8 cellular contexts compared by ENCODE assay signal in genomic region chr9:132235894-132236661, GRCh38.
DNase-seq lines count a peak whose midpoint lies in the region; ATAC-seq lines count a peak whose summit lies in the region.

No MANE protein-coding gene starts in this region.

- no peaks in the 10 kb centered on the region for H3K36me3 Mint-ChIP-seq in activated CD4-positive, alpha-beta memory T cell treated with anti-CD3 and anti-CD28 coated beads for 36 hours

- H3K4me2 ChIP-seq in mesenchymal stem cell (ENCODE audit: low read length, poor library complexity, severe bottlenecking): no peak overlapping the region

- H3K9me3 ChIP-seq in effector memory CD4-positive, alpha-beta T cell (ENCODE audit: control insufficient read depth, low read length): no peaks in the 10 kb centered on the region
- H3K9me3 ChIP-seq in mesenchymal stem cell (ENCODE audit: control insufficient read depth, low read length): no peaks in the 10 kb centered on the region

- no peak overlapping the region for H4K8ac ChIP-seq in mesenchymal stem cell (ENCODE audit: low read length)

- no peaks in the 10 kb centered on the region for H3K9me3 Mint-ChIP-seq in activated CD4-positive, alpha-beta memory T cell treated with anti-CD3 and anti-CD28 coated beads for 36 hours

- no peak overlapping the region for H2BK12ac ChIP-seq in mesenchymal stem cell (ENCODE audit: low read length in 2 of 2)

- H3K4ac ChIP-seq in mesenchymal stem cell (ENCODE audit: low read depth in 1 of 2, low read length in 2 of 2): no peak overlapping the region

- H2AFZ ChIP-seq in mesenchymal stem cell (ENCODE audit: low read depth, low read length): no peak overlapping the region

- H2BK15ac ChIP-seq in mesenchymal stem cell (ENCODE audit: low read depth, poor library complexity, severe bottlenecking): no peak overlapping the region

- H3K79me1 ChIP-seq in mesenchymal stem cell (replicated peaks; ENCODE audit: low read length, poor library complexity, severe bottlenecking): no peaks in the 10 kb centered on the region

- peaks cover 11% of the 10 kb centered on the region for H3K27me3 ChIP-seq in H7 (ENCODE audit: control insufficient read depth, insufficient read depth, low read length)
- peaks cover 6% of the 10 kb centered on the region for H3K27me3 ChIP-seq in effector memory CD4-positive, alpha-beta T cell (replicated peaks; ENCODE audit: control insufficient read depth, insufficient read depth, low read length, poor library complexity, severe bottlenecking)
- H3K27me3 ChIP-seq in mesenchymal stem cell (ENCODE audit: control insufficient read depth in 1 of 2, insufficient read depth in 1 of 2, low read length in 2 of 2): peaks cover 65 to 93% of the 10 kb centered on the region in 2 experiments

- intact Hi-C loops in activated CD4-positive, alpha-beta memory T cell treated with anti-CD3 and anti-CD28 coated beads for 36 hours (cut with micrococcal nuclease): loop anchor here (1.0 to 2.0 kb wide), 3 partner anchors 67 to 481 kb away; no protein-coding TSS in a partner anchor

- H4K91ac ChIP-seq in mesenchymal stem cell (ENCODE audit: low read length): no peak overlapping the region

- H3K36me3 ChIP-seq in H7 (replicated peaks; ENCODE audit: control insufficient read depth, insufficient read depth, low read length): no peaks in the 10 kb centered on the region
- H3K36me3 ChIP-seq in effector memory CD4-positive, alpha-beta T cell (ENCODE audit: control insufficient read depth, insufficient read depth, low read length): no peaks in the 10 kb centered on the region
- H3K36me3 ChIP-seq in mesenchymal stem cell (ENCODE audit: control insufficient read depth in 1 of 2, insufficient read depth in 2 of 2, low read depth in 1 of 2, low read length in 2 of 2): no peaks in the 10 kb centered on the region

- no peak overlapping the region for H3K14ac ChIP-seq in mesenchymal stem cell (ENCODE audit: low read length in 2 of 2)

- no peak overlapping the region for H2BK120ac ChIP-seq in mesenchymal stem cell (ENCODE audit: low read depth, low read length)

- no peak overlapping the region for H3K27ac Mint-ChIP-seq in activated CD4-positive, alpha-beta memory T cell treated with anti-CD3 and anti-CD28 coated beads for 36 hours

- no peak overlapping the region for H3K27ac ChIP-seq in effector memory CD4-positive, alpha-beta T cell (ENCODE audit: insufficient read depth, low read length, poor library complexity, severe bottlenecking)
- H3K27ac ChIP-seq in mesenchymal stem cell (ENCODE audit: low read length, poor library complexity, severe bottlenecking): no peak overlapping the region

- CTCF ChIA-PET in activated CD4-positive, alpha-beta memory T cell treated with anti-CD3 and anti-CD28 coated beads for 36 hours (lab: Charles Lee): interaction anchor here (0.6 to 10.1 kb wide), 43 partner anchors 9 to 494 kb away, joined by 3 to 179 read pairs (median 4); partner anchors contain the start of genes MED27 and NTNG2

- no peak overlapping the region for H2BK5ac ChIP-seq in mesenchymal stem cell (ENCODE audit: low read depth, low read length, poor library complexity, severe bottlenecking)

- H3K27me3 Mint-ChIP-seq in activated CD4-positive, alpha-beta memory T cell treated with anti-CD3 and anti-CD28 coated beads for 36 hours: peaks cover 3% of the 10 kb centered on the region

- WGBS in mesenchymal stem cell: 45% methylated on average over 17 of the region's 19 CpGs

- peaks cover 6% of the 10 kb centered on the region for H3K4me1 ChIP-seq in effector memory CD4-positive, alpha-beta T cell (ENCODE audit: control insufficient read depth, insufficient read depth, low read length, poor library complexity, severe bottlenecking)
- H3K4me1 ChIP-seq in mesenchymal stem cell (ENCODE audit: control insufficient read depth, insufficient read depth, low read depth, low read length): peaks cover 15% of the 10 kb centered on the region

- H3K4me1 Mint-ChIP-seq in activated CD4-positive, alpha-beta memory T cell treated with anti-CD3 and anti-CD28 coated beads for 36 hours (ENCODE audit: low read depth): peaks cover 1% of the 10 kb centered on the region

- H3K4me3 Mint-ChIP-seq in activated CD4-positive, alpha-beta memory T cell treated with anti-CD3 and anti-CD28 coated beads for 36 hours: no peak overlapping the region

- H2AK5ac ChIP-seq in mesenchymal stem cell (ENCODE audit: low read length, severe bottlenecking): no peak overlapping the region

- H3K9ac ChIP-seq in mesenchymal stem cell (ENCODE audit: low read length): no peak overlapping the region

- H3K4me3 ChIP-seq in H7 (ENCODE audit: insufficient read depth, low read depth, low read length) (no peak overlapping the region), mesenchymal stem cell (ENCODE audit: insufficient read depth in 1 of 2, low read depth in 1 of 2, low read length in 2 of 2) (no peak overlapping the region)
- no peak overlapping the region for H3K4me3 ChIP-seq in effector memory CD4-positive, alpha-beta T cell (ENCODE audit: insufficient read depth, low read depth, low read length, poor library complexity, severe bottlenecking)

- POLR2A ChIA-PET in activated CD4-positive, alpha-beta memory T cell treated with anti-CD3 and anti-CD28 coated beads for 36 hours (lab: Charles Lee): no interaction called here

- DNase-seq in AML-193 (lab: John Stamatoyannopoulos, UW): peak; percentile 42
- peak; percentile 96 for DNase-seq in H7
- peak; percentile 90 for DNase-seq in NCI-H69 (lab: John Stamatoyannopoulos, UW)
- DNase-seq in activated CD4-positive, alpha-beta memory T cell treated with anti-CD3 and anti-CD28 coated beads for 36 hours: peak; percentile 85
- peak; percentile 50 to 65 (median 51) for DNase-seq in effector memory CD4-positive, alpha-beta T cell
- peak; percentile 61 for DNase-seq in mesenchymal stem cell
- DNase-seq in stimulated activated CD8-positive, alpha-beta memory T cell treated with anti-CD3 and anti-CD28 coated beads, Interleukin-4, amount 100 ng/mL, for 1 hour (ENCODE audit: low read depth in 2 of 2, low spot score in 1 of 2): peak; percentile 59 to 75

- ATAC-seq in GM19023 (IDR thresholded peaks at IDR 0.05; ENCODE audit: unreplicated experiment): no peak

- H3K18ac ChIP-seq in mesenchymal stem cell (ENCODE audit: low read depth in 1 of 2, low read length in 2 of 2): no peak overlapping the region

- H3K23ac ChIP-seq in mesenchymal stem cell (ENCODE audit: low read length in 2 of 2): no peak overlapping the region

Comparison
In these comparisons a context has a peak if more than half of its experiments do, and no peak if none do; other contexts are left out.
1. DNase-seq: peak in every context shown above with its lines; median percentile 96 in H7; 90 in NCI-H69; 85 in activated CD4-positive, alpha-beta memory T cell treated with anti-CD3 and anti-CD28 coated beads for 36 hours; 67 in stimulated activated CD8-positive, alpha-beta memory T cell treated with anti-CD3 and anti-CD28 coated beads, Interleukin-4, amount 100 ng/mL, for 1 hour; 61 in mesenchymal stem cell; 51 in effector memory CD4-positive, alpha-beta T cell; 42 in AML-193.